ENCODE assay signal across 8 cellular contexts in genomic region chr20:53939554-53940355, GRCh38.
DNase-seq lines count a peak whose midpoint lies in the region; ATAC-seq and TF ChIP-seq lines count a peak whose summit lies in the region.

No MANE protein-coding gene starts in this region.

- H3K4me3 ChIP-seq in GM23248 (0 out of 2 replicates have a peak overlapping the region, but pooled peaks have one; percentile 26), adrenal gland (no peak overlapping the region)

- H2AFZ ChIP-seq in GM23248, result peak overlapping the region; percentile 77

- H4K20me1 ChIP-seq in GM23248 (ENCODE audit: insufficient read depth), result no peaks in the 10 kb centered on the region

- H3K27ac ChIP-seq in GM23248 (peak overlapping the region; percentile 99), adrenal gland (peak overlapping the region in 2 of 5 donors; percentile 25 to 47)

- H3K9ac ChIP-seq in GM23248, result peak overlapping the region; percentile 93

- H3K9me3 ChIP-seq in GM23248 (ENCODE audit: low read depth), result no peaks in the 10 kb centered on the region
- no peaks in the 10 kb centered on the region for H3K9me3 ChIP-seq in adrenal gland (replicated peaks in 1 of 3)

- peak; percentile 93 for ATAC-seq in left ventricle myocardium superior

- intact Hi-C loops in adrenal gland (cut with DNase I) (loop anchor here in 1 of 2 donors (10.0 kb wide), 1 partner anchor 365 kb away; no protein-coding TSS in a partner anchor), left ventricle myocardium superior (cut with micrococcal nuclease) (loop anchor here (5.0 kb wide), 1 partner anchor 362 kb away; no protein-coding TSS in a partner anchor)

- H3K4me1 ChIP-seq in GM23248 (ENCODE audit: insufficient read depth) (peaks cover 51% of the 10 kb centered on the region), adrenal gland (replicated peaks in 1 of 2) (peaks cover 0 to 34% of the 10 kb centered on the region in 2 donors)

- no peaks in the 10 kb centered on the region for H3K27me3 ChIP-seq in GM23248 (replicated peaks; ENCODE audit: insufficient read depth)
- no peaks in the 10 kb centered on the region for H3K27me3 ChIP-seq in adrenal gland

- WGBS in GM23248 (ENCODE audit: low coverage in 1 of 2, low lambda C conversion rate in 2 of 2, missing lambda C conversion rate in 2 of 2), 2 experiments, result 1% methylated on average over 7 of the region's 7 CpGs
- WGBS in adrenal gland, 4 donors, result 14 to 21% (median 15%) methylated on average over 7 of the region's 7 CpGs

- H3F3A ChIP-seq in GM23248 (ENCODE audit: insufficient read depth), result peaks cover 49% of the 10 kb centered on the region

- DNase-seq in EL, result peak; percentile 95
- peak; percentile 97 for DNase-seq in GM23248
- DNase-seq in SKM-1 treated with dmso at 0.1 percent for 144 hours (lab: John Stamatoyannopoulos, UW; ENCODE audit: unreplicated experiment), result peak; percentile 91
- peak; percentile 69 to 96 (median 83) for DNase-seq in adrenal gland
- DNase-seq in left ventricle myocardium superior, result peak; percentile 94
- peak; percentile 90 for DNase-seq in putamen (ENCODE audit: low spot score)
- DNase-seq in cortex of kidney (lab: John Stamatoyannopoulos, UW), result no peak

- no peaks in the 10 kb centered on the region for H3K9me2 ChIP-seq in GM23248 (ENCODE audit: insufficient read depth)

- in situ Hi-C loops in GM23248 (cut with MboI), result loop anchor here (5.0 kb wide), 1 partner anchor 123 kb away; no protein-coding TSS in a partner anchor

- peak overlapping the region; percentile 77 for H3K4me2 ChIP-seq in GM23248 (ENCODE audit: unreplicated experiment)

- H3K36me3 ChIP-seq in GM23248 (ENCODE audit: low read depth) (no peaks in the 10 kb centered on the region), adrenal gland (replicated peaks in 1 of 2) (no peaks in the 10 kb centered on the region)

- TF ChIP-seq CTCF in LNCAP (IDR thresholded peaks at IDR 0.05) (peak; percentile 83), adrenal gland (IDR thresholded peaks at IDR 0.05) (peak in 5 of 6 experiments; percentile 54 to 71 (median 65))

- no peaks in the 10 kb centered on the region for H3K79me2 ChIP-seq in GM23248 (ENCODE audit: insufficient read depth)

- TF ChIP-seq POLR2A in adrenal gland (IDR thresholded peaks at IDR 0.05), result no peak
